2 cellular contexts compared by ENCODE assay signal in genomic region chr18:32769242-32770180, GRCh38.
TF ChIP-seq lines count a peak whose summit lies in the region.

No MANE protein-coding gene starts in this region.

TF ChIP-seq in WTC11, 78 proteins besides CTCF, POLR2A, EP300 and RAD21 (continued from another document):
- TF ChIP-seq AFF4 (CRISPR knock-in tag; IDR thresholded peaks at IDR 0.05; ENCODE audit: borderline replicate concordance) (0 out of 2 replicates have a peak, but pooled peaks have one; percentile 28), MAX (CRISPR knock-in tag; IDR thresholded peaks at IDR 0.05) (peak; percentile 67), KAT7 (CRISPR knock-in tag; IDR thresholded peaks at IDR 0.05; ENCODE audit: borderline replicate concordance) (0 out of 2 replicates have a peak, but pooled peaks have one; percentile 71), ZBTB43 (CRISPR knock-in tag; IDR thresholded peaks at IDR 0.05) (0 out of 2 replicates have a peak, but pooled peaks have one; percentile 33), HMGXB4 (CRISPR knock-in tag; IDR thresholded peaks at IDR 0.05) (peak; percentile 64; the same call in 1 of the 2 replicates), ZNF263 (CRISPR knock-in tag; IDR thresholded peaks at IDR 0.05; ENCODE audit: low read depth) (no peak), ZBTB21 (CRISPR knock-in tag; IDR thresholded peaks at IDR 0.05; ENCODE audit: borderline replicate concordance) (peak; percentile 54; the same call in 1 of the 2 replicates), FOXP1 (CRISPR knock-in tag; IDR thresholded peaks at IDR 0.05; ENCODE audit: borderline replicate concordance) (0 out of 2 replicates have a peak, but pooled peaks have one; percentile 17), MXD4 (CRISPR knock-in tag; IDR thresholded peaks at IDR 0.05; ENCODE audit: borderline replicate concordance) (no peak), SP1 (CRISPR knock-in tag; conservative IDR thresholded peaks at IDR 0.05) (0 out of 2 replicates have a peak, but pooled peaks have one; percentile 19)

TF ChIP-seq in HepG2, 621 proteins besides CTCF, POLR2A, EP300 and RAD21 (continued from another document and continues in another):
- TF ChIP-seq ZBTB39 (CRISPR knock-in tag; IDR thresholded peaks at IDR 0.05) = peak; percentile 87; the same call in 1 of the 2 replicates
- TF ChIP-seq SRY (CRISPR knock-in tag; IDR thresholded peaks at IDR 0.05) = 0 out of 2 replicates have a peak, but pooled peaks have one; percentile 82
- no peak for TF ChIP-seq MAFK (conservative IDR thresholded peaks at IDR 0.05 in 1 of 2, IDR thresholded peaks at IDR 0.05 in 1 of 2; ENCODE audit: low read length in 2 of 2)
- 0 out of 2 replicates have a peak, but pooled peaks have one; percentile 29 for TF ChIP-seq ZNF253 (CRISPR knock-in tag; IDR thresholded peaks at IDR 0.05; ENCODE audit: borderline replicate concordance)
- TF ChIP-seq ZNF205 (CRISPR knock-in tag; IDR thresholded peaks at IDR 0.05) = no peak
- TF ChIP-seq ZNF510 (CRISPR knock-in tag; IDR thresholded peaks at IDR 0.05; ENCODE audit: low read depth) = peak; percentile 58; the same call in 1 of the 2 replicates
- TF ChIP-seq FOXP1 (IDR thresholded peaks at IDR 0.05) = no peak
- TF ChIP-seq FOXP1 (CRISPR knock-in tag; IDR thresholded peaks at IDR 0.05) = peak; percentile 49; the same call in 1 of the 2 replicates
- peak; percentile 18; the same call in 1 of the 2 replicates for TF ChIP-seq ZFX (CRISPR knock-in tag; IDR thresholded peaks at IDR 0.05; ENCODE audit: low read depth)
- peak; percentile 10; the same call in 1 of the 2 replicates for TF ChIP-seq ZNF280B (CRISPR knock-in tag; IDR thresholded peaks at IDR 0.05; ENCODE audit: borderline replicate concordance)
- no peak for TF ChIP-seq ZNF558 (CRISPR knock-in tag; IDR thresholded peaks at IDR 0.05; ENCODE audit: borderline replicate concordance)
- TF ChIP-seq ZNF569 (CRISPR knock-in tag; IDR thresholded peaks at IDR 0.05; ENCODE audit: borderline replicate concordance) = no peak
- TF ChIP-seq ZFP36L2 (CRISPR knock-in tag; IDR thresholded peaks at IDR 0.05) = no peak
- peak; percentile 70; the same call in 1 of the 2 replicates for TF ChIP-seq ZNF280D (CRISPR knock-in tag; IDR thresholded peaks at IDR 0.05)
- TF ChIP-seq ZBTB21 (CRISPR knock-in tag; IDR thresholded peaks at IDR 0.05) = no peak
- no peak for TF ChIP-seq SYNCRIP (IDR thresholded peaks at IDR 0.05; ENCODE audit: insufficient read depth, low read depth, low read length)
- no peak for TF ChIP-seq RERE (CRISPR knock-in tag; IDR thresholded peaks at IDR 0.05; ENCODE audit: low read depth)
- no peak for TF ChIP-seq ZNF44 (CRISPR knock-in tag; IDR thresholded peaks at IDR 0.05)
- 0 out of 2 replicates have a peak, but pooled peaks have one; percentile 31 for TF ChIP-seq HOXA7 (CRISPR knock-in tag; IDR thresholded peaks at IDR 0.05)
- TF ChIP-seq DR1 (CRISPR knock-in tag; IDR thresholded peaks at IDR 0.05) = no peak
- no peak for TF ChIP-seq MBD4 (IDR thresholded peaks at IDR 0.05; ENCODE audit: borderline replicate concordance, low read length)
- no peak for TF ChIP-seq HNRNPH1 (optimal IDR thresholded peaks at IDR 0.05; ENCODE audit: low read depth, low read length)
- TF ChIP-seq HOXA3 (CRISPR knock-in tag; IDR thresholded peaks at IDR 0.05) = 0 out of 2 replicates have a peak, but pooled peaks have one; percentile 19
- TF ChIP-seq HOMEZ (CRISPR knock-in tag; IDR thresholded peaks at IDR 0.05; ENCODE audit: low read depth) = no peak
- TF ChIP-seq HOXA5 (CRISPR knock-in tag; IDR thresholded peaks at IDR 0.05) = no peak
- no peak for TF ChIP-seq MBNL3 (CRISPR knock-in tag; conservative IDR thresholded peaks at IDR 0.05)
- peak; percentile 61; the same call in 1 of the 2 replicates for TF ChIP-seq ZNF784 (CRISPR knock-in tag; IDR thresholded peaks at IDR 0.05; ENCODE audit: borderline replicate concordance)
- peak; percentile 83; the same call in 1 of the 2 replicates for TF ChIP-seq ZNF547 (CRISPR knock-in tag; IDR thresholded peaks at IDR 0.05)
- TF ChIP-seq TFAP4 (IDR thresholded peaks at IDR 0.05; ENCODE audit: borderline replicate concordance, low read depth) = peak; percentile 58; the same call in 1 of the 2 replicates
- 0 out of 2 replicates have a peak, but pooled peaks have one; percentile 29 for TF ChIP-seq ZNF639 (CRISPR knock-in tag; conservative IDR thresholded peaks at IDR 0.05)
- TF ChIP-seq FOXO4 (CRISPR knock-in tag; conservative IDR thresholded peaks at IDR 0.05) = 0 out of 2 replicates have a peak, but pooled peaks have one; percentile 53
- TF ChIP-seq KLF15 (CRISPR knock-in tag; IDR thresholded peaks at IDR 0.05; ENCODE audit: borderline replicate concordance) = 0 out of 2 replicates have a peak, but pooled peaks have one; percentile 28
- peak; percentile 9 for TF ChIP-seq FOSL2 (CRISPR knock-in tag; IDR thresholded peaks at IDR 0.05)
